12 cellular contexts compared by ENCODE assay signal in the genomic region with DNA sequence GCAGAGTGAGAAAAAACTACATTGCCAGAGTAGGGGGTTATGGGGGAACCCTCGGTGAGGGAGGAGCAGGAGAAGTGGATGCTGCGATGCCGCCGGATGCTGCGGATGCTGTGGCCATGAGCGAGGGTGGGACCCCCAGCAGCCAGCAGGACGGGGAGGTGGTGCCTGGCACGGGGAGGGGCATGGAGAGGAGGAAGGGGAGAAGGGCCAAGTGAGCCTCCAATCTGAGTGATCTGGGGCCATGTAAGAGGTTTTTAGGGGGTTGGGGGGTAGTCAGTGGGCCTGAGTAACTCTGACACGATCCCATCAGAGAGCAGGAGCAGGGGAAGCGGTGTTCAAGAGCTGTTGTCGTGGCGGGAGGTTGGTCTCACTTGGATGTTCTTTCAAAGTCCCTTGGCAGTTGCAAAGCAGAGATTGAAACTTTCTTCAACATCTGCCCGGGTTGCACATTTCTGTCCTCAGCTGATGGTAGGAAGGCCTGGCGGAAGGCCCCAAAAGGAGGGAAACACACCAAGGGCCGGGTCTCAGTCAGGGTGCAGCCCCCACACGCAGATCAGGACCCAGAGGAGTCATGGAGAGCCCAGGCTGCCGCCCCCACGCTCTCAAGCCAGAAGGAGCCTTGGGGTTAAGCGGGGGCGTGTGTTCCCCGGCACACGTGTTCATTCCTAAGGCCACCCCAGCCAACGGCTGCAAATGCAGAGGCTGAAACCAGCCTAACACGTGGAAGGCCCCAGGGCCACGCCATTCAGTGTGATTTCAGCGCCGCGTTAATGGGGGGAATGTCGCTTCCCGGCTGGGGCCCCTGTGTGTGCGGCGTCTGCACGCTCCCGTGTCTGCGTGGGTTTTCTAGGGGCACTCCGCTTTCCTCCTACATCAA.
DNase-seq lines count a peak whose midpoint lies in the region; ATAC-seq and TF ChIP-seq lines count a peak whose summit lies in the region.
"Had no signal": no experiment of that assay in that cellular context is flagged by ENCODE, and none has a peak within 500 bp of the region (broad histone marks: within the 10 kb centered on the region; RNA-seq: fewer than 3 reads in every experiment).

No MANE protein-coding gene starts in this region.

- ATAC-seq in GM21515 (IDR thresholded peaks at IDR 0.05; ENCODE audit: unreplicated experiment) (no peak), GM21367 (IDR thresholded peaks at IDR 0.05; ENCODE audit: unreplicated experiment) (no peak), GM18873 (IDR thresholded peaks at IDR 0.05; ENCODE audit: low FRiP score, unreplicated experiment) (no peak)

- TF ChIP-seq CTCF in fibroblast of mammary gland (conservative IDR thresholded peaks at IDR 0.05; ENCODE audit: control insufficient read depth, insufficient read depth, low read depth, low read length) (no peak), osteoblast (IDR thresholded peaks at IDR 0.05; ENCODE audit: extremely low read depth, low read depth, low read length) (no peak)

- H2AFZ ChIP-seq in osteoblast (ENCODE audit: low read length) = no peak overlapping the region

- intact Hi-C loops in CD4-positive, alpha-beta memory T cell (cut with micrococcal nuclease) = no loop called here

- no peaks in the 10 kb centered on the region for H3K27me3 Mint-ChIP-seq in CD4-positive, alpha-beta memory T cell

- no peaks in the 10 kb centered on the region for H3K36me3 Mint-ChIP-seq in CD4-positive, alpha-beta memory T cell

- no peak for DNase-seq in CD4-positive, alpha-beta memory T cell
- DNase-seq in NT2/D1 (ENCODE audit: low read depth, low spot score) (no peak), fibroblast of mammary gland (ENCODE audit: low read depth) (peak; percentile 70), osteoblast (ENCODE audit: insufficient read length, low spot score, missing footprints) (peak; percentile 68), NOMO-1 treated with DMSO at 0.1 percent for 48 hours (lab: John Stamatoyannopoulos, UW; ENCODE audit: unreplicated experiment) (no peak)
- DNase-seq: activated gamma-delta T cell, BE2C, NCI-H1092 treated with DMSO at 0.1 percent for 48 hours, SJCRH30 had no signal

- H3K4me1 Mint-ChIP-seq in CD4-positive, alpha-beta memory T cell = peaks cover 0 to 5% (median 2%) of the 10 kb centered on the region in 4 donors

- H3K79me2 ChIP-seq in osteoblast (ENCODE audit: insufficient read depth, low read length) = no peaks in the 10 kb centered on the region

- no peaks in the 10 kb centered on the region for H3K27me3 ChIP-seq in CD4-positive, alpha-beta memory T cell (ENCODE audit: insufficient read depth, low read length)
- H3K27me3 ChIP-seq in NT2/D1 (ENCODE audit: insufficient read depth, insufficient read length) (no peaks in the 10 kb centered on the region), osteoblast (ENCODE audit: insufficient read depth, low read length) (no peaks in the 10 kb centered on the region)
- H3K27me3 ChIP-seq: BE2C, SJCRH30 had no signal

- H3K4me1 ChIP-seq in CD4-positive, alpha-beta memory T cell (ENCODE audit: insufficient read depth, low read length) = peaks cover 3% of the 10 kb centered on the region
- peaks cover 13% of the 10 kb centered on the region for H3K4me1 ChIP-seq in NT2/D1 (ENCODE audit: insufficient read depth, insufficient read length)
- H3K4me1 ChIP-seq in osteoblast (ENCODE audit: insufficient read depth, low read length) = peaks cover 8% of the 10 kb centered on the region

- no peaks in the 10 kb centered on the region for H4K20me1 ChIP-seq in osteoblast (ENCODE audit: insufficient read depth, low read length)

- no peaks in the 10 kb centered on the region for H3K9me3 Mint-ChIP-seq in CD4-positive, alpha-beta memory T cell

- no peak overlapping the region for H3K4me3 Mint-ChIP-seq in CD4-positive, alpha-beta memory T cell

- H3K36me3 ChIP-seq in CD4-positive, alpha-beta memory T cell (ENCODE audit: insufficient read depth, low read length) = no peaks in the 10 kb centered on the region
- no peaks in the 10 kb centered on the region for H3K36me3 ChIP-seq in NT2/D1 (ENCODE audit: insufficient read depth, insufficient read length, low read length)
- H3K36me3 ChIP-seq in osteoblast (ENCODE audit: insufficient read depth, low read length) = no peaks in the 10 kb centered on the region
- H3K36me3 ChIP-seq: BE2C, SJCRH30 had no signal

- CTCF ChIA-PET in CD4-positive, alpha-beta memory T cell (lab: Charles Lee; ENCODE audit: partially characterized antibody) = no interaction called here

- H3K4me3 ChIP-seq in CD4-positive, alpha-beta memory T cell (ENCODE audit: low read length in 2 of 2) = no peak overlapping the region
- no peak overlapping the region for H3K4me3 ChIP-seq in NT2/D1 (ENCODE audit: insufficient read length, low read depth)
- H3K4me3 ChIP-seq in fibroblast of mammary gland (ENCODE audit: control insufficient read depth, low read depth, low read length) = no peak overlapping the region
- H3K4me3 ChIP-seq in osteoblast (ENCODE audit: insufficient read depth, low read length) = no peak overlapping the region
- H3K4me3 ChIP-seq: SJCRH30 had no signal

- no peak overlapping the region for H3K4me2 ChIP-seq in osteoblast (ENCODE audit: insufficient read depth, low read length)

- H3K9me3 ChIP-seq in CD4-positive, alpha-beta memory T cell (ENCODE audit: control insufficient read depth in 1 of 2, low read length in 2 of 2) = no peaks in the 10 kb centered on the region
- H3K9me3 ChIP-seq in NT2/D1 (ENCODE audit: insufficient read depth, low read length) (no peaks in the 10 kb centered on the region), osteoblast (ENCODE audit: low read depth, low read length) (no peaks in the 10 kb centered on the region)
- H3K9me3 ChIP-seq: BE2C, SJCRH30 had no signal

- POLR2A ChIA-PET in CD4-positive, alpha-beta memory T cell (lab: Charles Lee; ENCODE audit: partially characterized antibody) = no interaction called here

- no peak overlapping the region for H3K27ac ChIP-seq in CD4-positive, alpha-beta memory T cell (ENCODE audit: low read depth, low read length)
- no peak overlapping the region for H3K27ac ChIP-seq in osteoblast (ENCODE audit: low read depth, low read length)
- H3K27ac ChIP-seq: SJCRH30 had no signal

- peak overlapping the region; percentile 14 for H3K9ac ChIP-seq in NT2/D1 (ENCODE audit: insufficient read length, low read depth)

- H3K27ac Mint-ChIP-seq in CD4-positive, alpha-beta memory T cell = peak overlapping the region in 4 of 7 donors; percentile 47 to 76 (median 58)

Comparison
In these comparisons a context has a peak if more than half of its experiments do, and no peak if none do; other contexts are left out.
1. DNase-seq: peak in fibroblast of mammary gland (single experiment) and osteoblast (single experiment); none in CD4-positive, alpha-beta memory T cell (0 of 5), NT2/D1 (single experiment) and NOMO-1 treated with DMSO at 0.1 percent for 48 hours (single experiment).